ENCODE assay signal across 7 cellular contexts in genomic region chr6:17858576-17858975, GRCh38.
"Had no signal": no experiment of that assay in that cellular context is flagged by ENCODE, and none has a peak within 500 bp of the region (broad histone marks: within the 10 kb centered on the region; RNA-seq: fewer than 3 reads in every experiment).

No MANE protein-coding gene starts in this region.

- H3K9me3 Mint-ChIP-seq: GM23338, H9, IgD-negative memory B cell had no signal

- H3K4me3 ChIP-seq: GM23338 had no signal

- H3K36me3 Mint-ChIP-seq: IgD-negative memory B cell had no signal

- DNase-seq: H9, HCEC 1CT, KBM-7 had no signal

- ATAC-seq: GM23338, HepG2 had no signal

- H3K4me3 Mint-ChIP-seq: GM23338, H9, IgD-negative memory B cell had no signal

- H3K27ac Mint-ChIP-seq: GM23338, IgD-negative memory B cell had no signal

- H3K27ac ChIP-seq: HL-60 had no signal

- H3K4me1 Mint-ChIP-seq: IgD-negative memory B cell had no signal

- H3K27me3 Mint-ChIP-seq: IgD-negative memory B cell had no signal
